Comparison of ENCODE assay signal across 12 cellular contexts in genomic region chr5:174409070-174409469, GRCh38.
DNase-seq lines count a peak whose midpoint lies in the region; ATAC-seq and TF ChIP-seq lines count a peak whose summit lies in the region.
"Had no signal": no experiment of that assay in that cellular context is flagged by ENCODE, and none has a peak within 500 bp of the region (broad histone marks: within the 10 kb centered on the region; RNA-seq: fewer than 3 reads in every experiment).

No MANE protein-coding gene starts in this region.

- no peaks in the 10 kb centered on the region for H3K79me2 ChIP-seq in H9 (ENCODE audit: insufficient read depth, low read length)

- no peak overlapping the region for H2BK12ac ChIP-seq in H9 (ENCODE audit: insufficient read length, low read depth, low read length)

- no peak overlapping the region for H2BK15ac ChIP-seq in H9 (ENCODE audit: low read depth, low read length)

- no peaks in the 10 kb centered on the region; a peak in 2 of 7 replicates for H3K36me3 Mint-ChIP-seq in H9 (ENCODE audit: insufficient read depth in 1 of 3, low read depth in 3 of 3)
- H3K36me3 Mint-ChIP-seq in T-cell, result no peaks in the 10 kb centered on the region
- H3K36me3 Mint-ChIP-seq in activated CD4-positive, alpha-beta T cell treated with anti-CD3 and anti-CD28 coated beads for 36 hours (ENCODE audit: low read depth), result no peaks in the 10 kb centered on the region

- H2AFZ ChIP-seq in H9 (ENCODE audit: low read length), result no peak overlapping the region

- H3K23me2 ChIP-seq in H9 (ENCODE audit: insufficient read length, low read depth, low read length, poor library complexity, severe bottlenecking), result no peaks in the 10 kb centered on the region

- CTCF ChIA-PET in T-cell (lab: Charles Lee), result no interaction called here
- CTCF ChIA-PET in activated CD4-positive, alpha-beta T cell treated with anti-CD3 and anti-CD28 coated beads for 36 hours (lab: Charles Lee), result interaction anchor here (0.7 to 1.1 kb wide), 2 partner anchors 10 to 12 kb away, joined by 3 to 5 read pairs; no protein-coding TSS in a partner anchor

- H3K9me3 Mint-ChIP-seq in H9 (no peaks in the 10 kb centered on the region), T-cell (peaks cover 0 to 3% (median 0%) of the 10 kb centered on the region in 3 donors)
- peaks cover 2% of the 10 kb centered on the region for H3K9me3 Mint-ChIP-seq in activated CD4-positive, alpha-beta T cell treated with anti-CD3 and anti-CD28 coated beads for 36 hours (ENCODE audit: low read depth)

- no peak overlapping the region for H3K27ac ChIP-seq in H9 (ENCODE audit: insufficient read length, low read depth, low read length)
- H3K27ac ChIP-seq: KMS-11 had no signal

- intact Hi-C loops in activated CD4-positive, alpha-beta T cell treated with anti-CD3 and anti-CD28 coated beads for 36 hours (cut with DNase I, micrococcal nuclease), result no loop called here

- no peak overlapping the region for H2BK5ac ChIP-seq in H9 (ENCODE audit: insufficient read length, low read length)

- H3K4me3 Mint-ChIP-seq in H9 (no peak overlapping the region), T-cell (no peak overlapping the region)
- no peak overlapping the region for H3K4me3 Mint-ChIP-seq in activated CD4-positive, alpha-beta T cell treated with anti-CD3 and anti-CD28 coated beads for 36 hours
- H3K4me3 Mint-ChIP-seq: activated naive CD8-positive, alpha-beta T cell treated with anti-CD3 and anti-CD28 coated beads, Interleukin-2, amount 50 U/mL, for 24 hours had no signal

- no peak overlapping the region for H3K18ac ChIP-seq in H9 (ENCODE audit: insufficient read length, low read depth, low read length)

- no peaks in the 10 kb centered on the region for H3K79me1 ChIP-seq in H9 (ENCODE audit: insufficient read depth, low read depth, low read length, poor library complexity, severe bottlenecking)

- H4K20me1 ChIP-seq in H9 (ENCODE audit: control insufficient read depth, insufficient read depth, insufficient read length), result no peaks in the 10 kb centered on the region

- H3K27me3 Mint-ChIP-seq in H9 (ENCODE audit: low read depth), result peaks cover 12% of the 10 kb centered on the region
- peaks cover 20 to 27% of the 10 kb centered on the region in 2 donors for H3K27me3 Mint-ChIP-seq in T-cell
- peaks cover 18% of the 10 kb centered on the region for H3K27me3 Mint-ChIP-seq in activated CD4-positive, alpha-beta T cell treated with anti-CD3 and anti-CD28 coated beads for 36 hours

- peaks cover 0 to 8% of the 10 kb centered on the region in 2 experiments; a peak in 2 of 4 replicates for H3K4me1 Mint-ChIP-seq in H9
- no peaks in the 10 kb centered on the region for H3K4me1 Mint-ChIP-seq in T-cell
- H3K4me1 Mint-ChIP-seq in activated CD4-positive, alpha-beta T cell treated with anti-CD3 and anti-CD28 coated beads for 36 hours, result no peaks in the 10 kb centered on the region
- H3K4me1 Mint-ChIP-seq: activated naive CD8-positive, alpha-beta T cell treated with anti-CD3 and anti-CD28 coated beads, Interleukin-2, amount 50 U/mL, for 24 hours had no signal

- H3K14ac ChIP-seq in H9 (ENCODE audit: insufficient read depth, low read length), result no peak overlapping the region

- no peak overlapping the region for H4K91ac ChIP-seq in H9 (ENCODE audit: insufficient read length, low read depth, low read length)

- TF ChIP-seq CTCF in H9 (conservative IDR thresholded peaks at IDR 0.05) (peak; percentile 61), epithelial cell of proximal tubule (conservative IDR thresholded peaks at IDR 0.05; ENCODE audit: low read depth, low read length) (peak; percentile 22)

- H2BK20ac ChIP-seq in H9 (ENCODE audit: low read depth, low read length, poor library complexity, severe bottlenecking), result no peak overlapping the region

- no peak overlapping the region for H2AK5ac ChIP-seq in H9 (ENCODE audit: insufficient read length, low read length)

- no peaks in the 10 kb centered on the region for H3K9me3 ChIP-seq in H9 (ENCODE audit: control insufficient read depth, low read depth, low read length)

- H3T11ph ChIP-seq in H9 (ENCODE audit: low read length), result no peak overlapping the region

- no peak overlapping the region for H3K23ac ChIP-seq in H9 (ENCODE audit: insufficient read length, low read depth, low read length)

- no peak overlapping the region for H4K8ac ChIP-seq in H9 (replicated peaks; ENCODE audit: insufficient read length, low read depth, low read length)

- no peak overlapping the region for H3K56ac ChIP-seq in H9 (ENCODE audit: insufficient read length, low read depth, low read length)

- H3K4ac ChIP-seq in H9 (ENCODE audit: low read depth, low read length), result no peak overlapping the region

- no peak overlapping the region for H2BK120ac ChIP-seq in H9 (ENCODE audit: low read depth, low read length, poor library complexity, severe bottlenecking)

- no peaks in the 10 kb centered on the region; the same call in 1 of the 2 replicates for H3K4me1 ChIP-seq in H9 (ENCODE audit: insufficient read depth, low read length)

- no peak overlapping the region for H4K5ac ChIP-seq in H9 (ENCODE audit: insufficient read length, low read depth, low read length)

- no peak overlapping the region for H3K4me2 ChIP-seq in H9 (ENCODE audit: insufficient read depth, insufficient read length, low read length)
- H3K4me2 ChIP-seq: KMS-11 had no signal

- no peak overlapping the region for H3K9ac ChIP-seq in H9 (ENCODE audit: extremely low read depth, insufficient read length, low read length)
- H3K9ac ChIP-seq: KMS-11 had no signal

- no CpG with 5 or more reads among the region's 3 CpGs for WGBS in H9 (ENCODE audit: extremely low coverage, insufficient read length, low lambda C conversion rate)

- DNase-seq in AML-193 (lab: John Stamatoyannopoulos, UW) (peak; percentile 20 to 51), H9 (no peak), OCI-M1 (lab: John Stamatoyannopoulos, UW) (peak; percentile 49), epithelial cell of proximal tubule (ENCODE audit: low read depth) (no peak), T1000 (lab: John Stamatoyannopoulos, UW) (no peak), T-cell (no peak), dedifferentiated amniotic fluid mesenchymal stem cell (ENCODE audit: extremely low spot score) (no peak)
- no peak for DNase-seq in activated CD4-positive, alpha-beta T cell treated with anti-CD3 and anti-CD28 coated beads for 36 hours
- DNase-seq: activated naive CD8-positive, alpha-beta T cell treated with anti-CD3 and anti-CD28 coated beads, Interleukin-2, amount 50 U/mL, for 24 hours; effector memory CD4-positive, alpha-beta T cell; midbrain had no signal

- H3K27ac Mint-ChIP-seq in H9, result no peak overlapping the region
- no peak overlapping the region for H3K27ac Mint-ChIP-seq in T-cell
- H3K27ac Mint-ChIP-seq in activated CD4-positive, alpha-beta T cell treated with anti-CD3 and anti-CD28 coated beads for 36 hours, result no peak overlapping the region
- H3K27ac Mint-ChIP-seq: activated naive CD8-positive, alpha-beta T cell treated with anti-CD3 and anti-CD28 coated beads, Interleukin-2, amount 50 U/mL, for 24 hours had no signal

- no peaks in the 10 kb centered on the region for H3K27me3 ChIP-seq in H9 (ENCODE audit: insufficient read depth, low read length)

- POLR2A ChIA-PET in T-cell (lab: Charles Lee), result no interaction called here
- POLR2A ChIA-PET in activated CD4-positive, alpha-beta T cell treated with anti-CD3 and anti-CD28 coated beads for 36 hours (lab: Charles Lee), result no interaction called here

- no peak overlapping the region for H3K4me3 ChIP-seq in epithelial cell of proximal tubule (ENCODE audit: low read depth, low read length)

- ATAC-seq in T-cell (replicated peaks in 1 of 4), result no peak
- no peak for ATAC-seq in activated CD4-positive, alpha-beta T cell treated with anti-CD3 and anti-CD28 coated beads for 36 hours
- ATAC-seq: activated naive CD8-positive, alpha-beta T cell treated with anti-CD3 and anti-CD28 coated beads, Interleukin-2, amount 50 U/mL, for 24 hours had no signal

Comparison
In these comparisons a context has a peak if more than half of its experiments do, and no peak if none do; other contexts are left out.
1. DNase-seq: peak in AML-193 (2 of 2) and OCI-M1 (single experiment); none in H9 (single experiment), epithelial cell of proximal tubule (single experiment), T1000 (single experiment), T-cell (0 of 34), activated CD4-positive, alpha-beta T cell treated with anti-CD3 and anti-CD28 coated beads for 36 hours (single experiment) and dedifferentiated amniotic fluid mesenchymal stem cell (single experiment).